ENCODE assay signal across 2 cellular contexts in the genomic region with DNA sequence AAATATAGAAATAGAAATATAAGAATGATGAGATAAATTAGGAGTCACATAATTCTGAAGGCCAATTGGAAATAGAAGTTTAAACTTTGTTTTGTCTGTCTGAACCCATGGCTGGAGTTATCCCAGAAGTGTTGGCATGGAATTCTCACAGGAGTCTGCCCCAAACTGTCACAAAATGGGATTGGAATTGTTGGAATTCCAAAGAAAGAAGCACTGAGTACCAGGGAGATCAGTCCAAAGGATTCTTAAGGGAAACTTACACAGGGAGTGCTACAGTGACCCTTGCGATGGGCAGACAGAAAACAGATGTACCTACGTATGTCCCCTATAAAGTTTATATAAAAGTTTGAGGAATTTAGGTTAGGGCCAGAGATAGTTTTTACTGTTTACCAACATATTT.
TF ChIP-seq lines count a peak whose summit lies in the region.

No MANE protein-coding gene starts in this region.

TF ChIP-seq in H1, 55 proteins besides CTCF, POLR2A, EP300 and RAD21:
- no peak for TF ChIP-seq HDAC6 (IDR thresholded peaks at IDR 0.05; ENCODE audit: low read depth, low read length)
- TF ChIP-seq JUND (IDR thresholded peaks at IDR 0.05; ENCODE audit: low read length) = no peak
- TF ChIP-seq NRF1 (IDR thresholded peaks at IDR 0.05; ENCODE audit: low read depth, low read length) = no peak
- TF ChIP-seq EZH2 (IDR thresholded peaks at IDR 0.05; ENCODE audit: low read depth, low read length, severe bottlenecking) = no peak
- TF ChIP-seq TEAD4 (IDR thresholded peaks at IDR 0.05; ENCODE audit: low read depth, low read length) = peak; percentile 79
- TF ChIP-seq SRF (IDR thresholded peaks at IDR 0.05; ENCODE audit: low read depth, low read length) = no peak

TF ChIP-seq in SK-N-SH, 30 proteins besides CTCF, POLR2A, EP300 and RAD21:
- no peak for TF ChIP-seq GATA2 (CRISPR knock-in tag; IDR thresholded peaks at IDR 0.05)
- TF ChIP-seq GABPA (IDR thresholded peaks at IDR 0.05; ENCODE audit: low read depth) = no peak
- no peak for TF ChIP-seq TAF1 (IDR thresholded peaks at IDR 0.05; ENCODE audit: borderline replicate concordance, low read depth, low read length)
- no peak for TF ChIP-seq EZH2phosphoT487 (IDR thresholded peaks at IDR 0.05; ENCODE audit: borderline replicate concordance, low read depth)
- TF ChIP-seq FOSL2 (IDR thresholded peaks at IDR 0.05; ENCODE audit: borderline replicate concordance, low read depth) = no peak
- no peak for TF ChIP-seq CHD2 (IDR thresholded peaks at IDR 0.05; ENCODE audit: low read length, partially characterized antibody)
- TF ChIP-seq, protein P1, sequence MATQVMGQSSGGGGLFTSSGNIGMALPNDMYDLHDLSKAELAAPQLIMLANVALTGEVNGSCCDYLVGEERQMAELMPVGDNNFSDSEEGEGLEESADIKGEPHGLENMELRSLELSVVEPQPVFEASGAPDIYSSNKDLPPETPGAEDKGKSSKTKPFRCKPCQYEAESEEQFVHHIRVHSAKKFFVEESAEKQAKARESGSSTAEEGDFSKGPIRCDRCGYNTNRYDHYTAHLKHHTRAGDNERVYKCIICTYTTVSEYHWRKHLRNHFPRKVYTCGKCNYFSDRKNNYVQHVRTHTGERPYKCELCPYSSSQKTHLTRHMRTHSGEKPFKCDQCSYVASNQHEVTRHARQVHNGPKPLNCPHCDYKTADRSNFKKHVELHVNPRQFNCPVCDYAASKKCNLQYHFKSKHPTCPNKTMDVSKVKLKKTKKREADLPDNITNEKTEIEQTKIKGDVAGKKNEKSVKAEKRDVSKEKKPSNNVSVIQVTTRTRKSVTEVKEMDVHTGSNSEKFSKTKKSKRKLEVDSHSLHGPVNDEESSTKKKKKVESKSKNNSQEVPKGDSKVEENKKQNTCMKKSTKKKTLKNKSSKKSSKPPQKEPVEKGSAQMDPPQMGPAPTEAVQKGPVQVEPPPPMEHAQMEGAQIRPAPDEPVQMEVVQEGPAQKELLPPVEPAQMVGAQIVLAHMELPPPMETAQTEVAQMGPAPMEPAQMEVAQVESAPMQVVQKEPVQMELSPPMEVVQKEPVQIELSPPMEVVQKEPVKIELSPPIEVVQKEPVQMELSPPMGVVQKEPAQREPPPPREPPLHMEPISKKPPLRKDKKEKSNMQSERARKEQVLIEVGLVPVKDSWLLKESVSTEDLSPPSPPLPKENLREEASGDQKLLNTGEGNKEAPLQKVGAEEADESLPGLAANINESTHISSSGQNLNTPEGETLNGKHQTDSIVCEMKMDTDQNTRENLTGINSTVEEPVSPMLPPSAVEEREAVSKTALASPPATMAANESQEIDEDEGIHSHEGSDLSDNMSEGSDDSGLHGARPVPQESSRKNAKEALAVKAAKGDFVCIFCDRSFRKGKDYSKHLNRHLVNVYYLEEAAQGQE (IDR thresholded peaks at IDR 0.05; ENCODE audit: low read depth, low read length) = no peak
- TF ChIP-seq YY1 (IDR thresholded peaks at IDR 0.05; ENCODE audit: low read depth) = no peak
- TF ChIP-seq MEF2A (IDR thresholded peaks at IDR 0.05; ENCODE audit: borderline replicate concordance, low read depth) = no peak
- TF ChIP-seq, protein P2, sequence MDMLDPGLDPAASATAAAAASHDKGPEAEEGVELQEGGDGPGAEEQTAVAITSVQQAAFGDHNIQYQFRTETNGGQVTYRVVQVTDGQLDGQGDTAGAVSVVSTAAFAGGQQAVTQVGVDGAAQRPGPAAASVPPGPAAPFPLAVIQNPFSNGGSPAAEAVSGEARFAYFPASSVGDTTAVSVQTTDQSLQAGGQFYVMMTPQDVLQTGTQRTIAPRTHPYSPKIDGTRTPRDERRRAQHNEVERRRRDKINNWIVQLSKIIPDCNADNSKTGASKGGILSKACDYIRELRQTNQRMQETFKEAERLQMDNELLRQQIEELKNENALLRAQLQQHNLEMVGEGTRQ (IDR thresholded peaks at IDR 0.05; ENCODE audit: borderline replicate concordance, low read depth, low read length) = no peak
- no peak for TF ChIP-seq SIN3A (IDR thresholded peaks at IDR 0.05; ENCODE audit: borderline replicate concordance, low read depth, low read length)
- TF ChIP-seq, protein P3, sequence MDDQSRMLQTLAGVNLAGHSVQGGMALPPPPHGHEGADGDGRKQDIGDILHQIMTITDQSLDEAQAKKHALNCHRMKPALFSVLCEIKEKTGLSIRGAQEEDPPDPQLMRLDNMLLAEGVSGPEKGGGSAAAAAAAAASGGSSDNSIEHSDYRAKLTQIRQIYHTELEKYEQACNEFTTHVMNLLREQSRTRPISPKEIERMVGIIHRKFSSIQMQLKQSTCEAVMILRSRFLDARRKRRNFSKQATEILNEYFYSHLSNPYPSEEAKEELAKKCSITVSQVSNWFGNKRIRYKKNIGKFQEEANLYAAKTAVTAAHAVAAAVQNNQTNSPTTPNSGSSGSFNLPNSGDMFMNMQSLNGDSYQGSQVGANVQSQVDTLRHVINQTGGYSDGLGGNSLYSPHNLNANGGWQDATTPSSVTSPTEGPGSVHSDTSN (IDR thresholded peaks at IDR 0.05) = no peak
- no peak for TF ChIP-seq MXI1 (IDR thresholded peaks at IDR 0.05; ENCODE audit: low read depth, low read length)
- no peak for TF ChIP-seq NRF1 (IDR thresholded peaks at IDR 0.05; ENCODE audit: low read depth, low read length)
- TF ChIP-seq JUND (IDR thresholded peaks at IDR 0.05) = no peak
- TF ChIP-seq, protein P4, sequence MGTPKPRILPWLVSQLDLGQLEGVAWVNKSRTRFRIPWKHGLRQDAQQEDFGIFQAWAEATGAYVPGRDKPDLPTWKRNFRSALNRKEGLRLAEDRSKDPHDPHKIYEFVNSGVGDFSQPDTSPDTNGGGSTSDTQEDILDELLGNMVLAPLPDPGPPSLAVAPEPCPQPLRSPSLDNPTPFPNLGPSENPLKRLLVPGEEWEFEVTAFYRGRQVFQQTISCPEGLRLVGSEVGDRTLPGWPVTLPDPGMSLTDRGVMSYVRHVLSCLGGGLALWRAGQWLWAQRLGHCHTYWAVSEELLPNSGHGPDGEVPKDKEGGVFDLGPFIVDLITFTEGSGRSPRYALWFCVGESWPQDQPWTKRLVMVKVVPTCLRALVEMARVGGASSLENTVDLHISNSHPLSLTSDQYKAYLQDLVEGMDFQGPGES (IDR thresholded peaks at IDR 0.05; ENCODE audit: low read depth, low read length) = no peak
- TF ChIP-seq RXRA (IDR thresholded peaks at IDR 0.05; ENCODE audit: borderline replicate concordance, low read depth) = no peak
- TF ChIP-seq, protein P5, sequence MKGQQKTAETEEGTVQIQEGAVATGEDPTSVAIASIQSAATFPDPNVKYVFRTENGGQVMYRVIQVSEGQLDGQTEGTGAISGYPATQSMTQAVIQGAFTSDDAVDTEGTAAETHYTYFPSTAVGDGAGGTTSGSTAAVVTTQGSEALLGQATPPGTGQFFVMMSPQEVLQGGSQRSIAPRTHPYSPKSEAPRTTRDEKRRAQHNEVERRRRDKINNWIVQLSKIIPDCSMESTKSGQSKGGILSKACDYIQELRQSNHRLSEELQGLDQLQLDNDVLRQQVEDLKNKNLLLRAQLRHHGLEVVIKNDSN (IDR thresholded peaks at IDR 0.05; ENCODE audit: borderline replicate concordance, low read depth) = no peak
